8 cellular contexts compared by ENCODE assay signal in genomic region chr6:33317668-33318425, GRCh38. TPM values are rescaled to one million over a fixed set of nuclear protein-coding genes. Genes with fewer than 3 reads are reported as not detected.
DNase-seq lines count a peak whose midpoint lies in the region; ATAC-seq and TF ChIP-seq lines count a peak whose summit lies in the region.

TSS of gene ZBTB22 (minus strand) at chr6:33317744. CDS start at chr6:33316916, 828 bp downstream.

- peaks cover 45% of the 10 kb centered on the region for H3K4me1 Mint-ChIP-seq in Caco-2 (ENCODE audit: low read depth, unreplicated experiment)

- no peaks in the 10 kb centered on the region for H3K9me3 Mint-ChIP-seq in Caco-2 (ENCODE audit: unreplicated experiment)

- H3K4me2 ChIP-seq in OCI-LY7 (ENCODE audit: low read length) = peak within 1 kb of the TSS; percentile 84

- peaks cover 50% of the 10 kb centered on the region for H3K79me2 ChIP-seq in OCI-LY7 (ENCODE audit: insufficient read depth, low read depth, low read length)

- peak within 1 kb of the TSS; percentile 79 for H3K27ac ChIP-seq in OCI-LY7 (ENCODE audit: low read depth, low read length, poor library complexity, severe bottlenecking)

- DNase-seq in Caco-2 (peak; percentile 98 to 99), HuH-7.5 (ENCODE audit: low spot score) (peak; percentile 84), OCI-LY7 (ENCODE audit: low spot score) (peak; percentile 98), activated T-cell treated with anti-CD3 and anti-CD28 coated beads for 24 hours (ENCODE audit: low read depth) (peak; percentile 94), epidermal melanocyte (ENCODE audit: insufficient read length, low spot score) (peak; percentile 88)
- DNase-seq in stimulated activated CD8-positive, alpha-beta memory T cell treated with anti-CD3 and anti-CD28 coated beads, Interleukin-4, amount 100 ng/mL, for 1 hour (ENCODE audit: low read depth in 2 of 2, low spot score in 1 of 2) = peak; percentile 90 to 96

- no peaks in the 10 kb centered on the region for H4K20me1 ChIP-seq in OCI-LY7 (ENCODE audit: insufficient read depth, low read length)

- H3K9me3 ChIP-seq in Caco-2 (no peaks in the 10 kb centered on the region), OCI-LY7 (ENCODE audit: low read length) (no peaks in the 10 kb centered on the region), mononuclear cell (ENCODE audit: low read depth, low read length) (no peaks in the 10 kb centered on the region)

- BruUV-seq in Caco-2 (replicated peaks; lab: Mats Ljungman, UMichigan) (TSS peak; percentile 35), OCI-LY7 (replicated peaks; lab: Mats Ljungman, UMichigan) (no TSS peak)

- CTCF ChIA-PET in Caco-2 (lab: Charles Lee) (interaction anchor here (0.5 to 2.0 kb wide), 13 partner anchors 18 to 433 kb away, joined by 3 to 21 read pairs (median 4); partner anchors contain the start of genes RGL2, RPS18 and VPS52), OCI-LY7 (lab: Charles Lee; ENCODE audit: unreplicated experiment) (interaction anchor here (0.6 to 1.3 kb wide), 4 partner anchors 27 to 230 kb away, joined by 3 to 6 read pairs (median 4); partner anchors contain the start of gene SYNGAP1)

- ATAC-seq in GM21447 (IDR thresholded peaks at IDR 0.05; ENCODE audit: unreplicated experiment) = peak; percentile 51

- TF ChIP-seq CTCF in Caco-2 (IDR thresholded peaks at IDR 0.05; ENCODE audit: insufficient read depth in 1 of 2, low read depth in 1 of 2, low read length in 1 of 2, severe bottlenecking in 1 of 2, unreplicated experiment in 1 of 2) (no peak), OCI-LY7 (conservative IDR thresholded peaks at IDR 0.05; ENCODE audit: low read length) (no peak)

- H3K4me3 Mint-ChIP-seq in Caco-2 (ENCODE audit: unreplicated experiment) = peak within 1 kb of the TSS; percentile 89

- peak within 1 kb of the TSS; percentile 90 for H3K27ac Mint-ChIP-seq in Caco-2 (ENCODE audit: unreplicated experiment)

- H3K4me3 ChIP-seq in Caco-2 (ENCODE audit: low read depth, low read length) (peak within 1 kb of the TSS; percentile 73), OCI-LY7 (ENCODE audit: low read depth, low read length, poor library complexity, severe bottlenecking) (peak within 1 kb of the TSS; percentile 73), mononuclear cell (ENCODE audit: low read length) (peak within 1 kb of the TSS; percentile 86)

- H2AFZ ChIP-seq in OCI-LY7 (ENCODE audit: low read length) = peak within 1 kb of the TSS; percentile 18; the same call in 1 of the 2 replicates

- POLR2A ChIA-PET in Caco-2 (lab: Charles Lee) = interaction anchor here (0.5 to 1.9 kb wide), 18 partner anchors 8 to 1498 kb away, joined by 3 to 22 read pairs (median 4); partner anchors contain the start of genes CUTA, KIFC1, PFDN6 and RGL2
- POLR2A ChIA-PET in OCI-LY7 (lab: Charles Lee) = interaction anchor here (0.5 to 3.5 kb wide), 21 partner anchors 11 to 1598 kb away, joined by 3 to 20 read pairs (median 4); partner anchors contain the start of genes B3GALT4, PFDN6, RPS18 and VPS52

- H3K36me3 Mint-ChIP-seq in Caco-2 (ENCODE audit: insufficient read depth, unreplicated experiment) = peaks cover 64% of the 10 kb centered on the region

- H3K4me1 ChIP-seq in Caco-2 (peaks cover 22% of the 10 kb centered on the region), OCI-LY7 (ENCODE audit: insufficient read depth, low read length, poor library complexity, severe bottlenecking) (peaks cover 55% of the 10 kb centered on the region), mononuclear cell (ENCODE audit: insufficient read depth, low read length) (peaks cover 73% of the 10 kb centered on the region)

- intact Hi-C loops in Caco-2 (cut with micrococcal nuclease; ENCODE audit: unreplicated experiment) = no loop called here
- intact Hi-C loops in OCI-LY7 (cut with micrococcal nuclease; ENCODE audit: unreplicated experiment) = no loop called here

- H3K36me3 ChIP-seq in Caco-2 (ENCODE audit: control insufficient read depth, insufficient read depth, low read length) = peaks cover 5% of the 10 kb centered on the region
- H3K36me3 ChIP-seq in OCI-LY7 (ENCODE audit: insufficient read depth, low read length) = peaks cover 44% of the 10 kb centered on the region

- H3K27me3 ChIP-seq in Caco-2 (replicated peaks; ENCODE audit: control insufficient read depth, insufficient read depth, low read length) (no peaks in the 10 kb centered on the region), mononuclear cell (ENCODE audit: insufficient read depth, low read length) (no peaks in the 10 kb centered on the region)

- H3K27me3 Mint-ChIP-seq in Caco-2 (ENCODE audit: insufficient read depth, unreplicated experiment) = no peaks in the 10 kb centered on the region

- no peaks in the 10 kb centered on the region for H3K9me2 ChIP-seq in OCI-LY7 (ENCODE audit: insufficient read depth, low read length)

RNA-seq across cellular contexts. Expression of gene ZBTB22, which starts in this region (rescaled TPM):
- 11.5 and 12.6 TPM in 2 replicates for total RNA-seq in Caco-2 (2022)
- total RNA-seq in OCI-LY7 (2014; rRNA removed; shearing (Covaris generic)) = 17.4 and 21.6 TPM in 2 replicates
- total RNA-seq in OCI-LY7 (2022) = 14.1 and 18.5 TPM in 2 replicates
- 12.6 TPM for total RNA-seq in mononuclear cell

Comparison
In these comparisons a context has a peak if more than half of its experiments do, and no peak if none do; other contexts are left out.
1. Peak in every context shown above with its lines: DNase-seq, ATAC-seq, H3K4me3 ChIP-seq and H3K27ac ChIP-seq.